ENCODE assay signal across 16 cellular contexts in the genomic region with DNA sequence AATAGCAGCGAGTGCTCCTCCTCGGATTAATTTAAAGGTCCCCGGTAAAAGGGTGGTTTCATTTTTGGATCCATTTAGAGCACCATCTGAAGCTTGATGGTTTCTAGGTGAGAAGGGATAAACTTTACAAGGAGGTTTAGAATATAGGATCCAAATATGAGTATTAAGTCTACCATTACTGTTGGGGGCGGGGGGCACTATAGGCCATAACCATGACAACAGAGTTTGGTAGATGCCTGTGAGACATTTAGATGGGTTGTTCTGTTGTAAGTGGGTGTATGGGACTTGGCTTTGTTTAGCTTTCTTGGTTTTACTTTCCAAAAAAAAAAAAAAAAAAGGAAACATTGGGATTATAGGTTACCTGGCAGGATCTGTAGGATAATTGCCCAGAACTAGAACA.
"Had no signal": no experiment of that assay in that cellular context is flagged by ENCODE, and none has a peak within 500 bp of the region (broad histone marks: within the 10 kb centered on the region; RNA-seq: fewer than 3 reads in every experiment).

No MANE protein-coding gene starts in this region.

- H3K36me3 ChIP-seq: breast epithelium, thyroid gland had no signal

- H3K27me3 Mint-ChIP-seq: activated T-helper 17 cell treated with anti-CD3 and anti-CD28 coated beads, Interleukin-2, amount 50 U/mL, for 72 hours; stimulated activated naive B cell treated with anti-CD40 and anti-IgM and Interleukin-4, amounts not matched to agents 10 μg/mL and 1 μg/mL and 100 μg/mL, for 72 hours had no signal

- H3K27ac ChIP-seq: breast epithelium, thyroid gland, VCaP had no signal

- H3K27me3 ChIP-seq: thyroid gland had no signal

- H3K4me1 Mint-ChIP-seq: activated T-helper 17 cell treated with anti-CD3 and anti-CD28 coated beads, Interleukin-2, amount 50 U/mL, for 72 hours; stimulated activated naive B cell treated with anti-CD40 and anti-IgM and Interleukin-4, amounts not matched to agents 10 μg/mL and 1 μg/mL and 100 μg/mL, for 72 hours had no signal

- H3K27ac Mint-ChIP-seq: activated T-helper 17 cell treated with anti-CD3 and anti-CD28 coated beads, Interleukin-2, amount 50 U/mL, for 72 hours; natural killer cell; stimulated activated naive B cell treated with anti-CD40 and anti-IgM and Interleukin-4, amounts not matched to agents 10 μg/mL and 1 μg/mL and 100 μg/mL, for 72 hours had no signal

- DNase-seq: activated CD4-positive, alpha-beta T cell treated with anti-CD3 and anti-CD28 coated beads, Interleukin-2, amount 50 U/mL, for 48 hours; activated naive CD4-positive, alpha-beta T cell treated with Interleukin-2 at 50 U/mL for 16 hours; aorta; dermis blood vessel endothelial cell; natural killer cell; nucleus accumbens; stimulated activated CD4-positive, alpha-beta T cell treated with anti-CD3 and anti-CD28 coated beads, Interleukin-15, amount 100 ng/mL, for 24 hours; stimulated activated CD4-positive, alpha-beta T cell treated with anti-CD3 and anti-CD28 coated beads, Interleukin-4, amount 100 ng/mL, for 1 hour; stimulated activated naive B cell treated with anti-CD40 and anti-IgM and Interleukin-4, amounts not matched to agents 10 μg/mL and 1 μg/mL and 100 μg/mL, for 72 hours; T1000 had no signal

- H3K4me3 ChIP-seq: breast epithelium, thyroid gland had no signal

- H3K9me3 Mint-ChIP-seq: activated T-helper 17 cell treated with anti-CD3 and anti-CD28 coated beads, Interleukin-2, amount 50 U/mL, for 72 hours; stimulated activated naive B cell treated with anti-CD40 and anti-IgM and Interleukin-4, amounts not matched to agents 10 μg/mL and 1 μg/mL and 100 μg/mL, for 72 hours had no signal

- H3K9me3 ChIP-seq: breast epithelium, thyroid gland had no signal

- H3K36me3 Mint-ChIP-seq: natural killer cell; stimulated activated naive B cell treated with anti-CD40 and anti-IgM and Interleukin-4, amounts not matched to agents 10 μg/mL and 1 μg/mL and 100 μg/mL, for 72 hours had no signal

- H3K4me3 Mint-ChIP-seq: activated T-helper 17 cell treated with anti-CD3 and anti-CD28 coated beads, Interleukin-2, amount 50 U/mL, for 72 hours; natural killer cell; stimulated activated naive B cell treated with anti-CD40 and anti-IgM and Interleukin-4, amounts not matched to agents 10 μg/mL and 1 μg/mL and 100 μg/mL, for 72 hours had no signal

- H3K4me1 ChIP-seq: breast epithelium had no signal

- FAIRE-seq: keratinocyte, urothelium cell line had no signal
